Comparison of ENCODE assay signal across 1 cellular context in the genomic region with DNA sequence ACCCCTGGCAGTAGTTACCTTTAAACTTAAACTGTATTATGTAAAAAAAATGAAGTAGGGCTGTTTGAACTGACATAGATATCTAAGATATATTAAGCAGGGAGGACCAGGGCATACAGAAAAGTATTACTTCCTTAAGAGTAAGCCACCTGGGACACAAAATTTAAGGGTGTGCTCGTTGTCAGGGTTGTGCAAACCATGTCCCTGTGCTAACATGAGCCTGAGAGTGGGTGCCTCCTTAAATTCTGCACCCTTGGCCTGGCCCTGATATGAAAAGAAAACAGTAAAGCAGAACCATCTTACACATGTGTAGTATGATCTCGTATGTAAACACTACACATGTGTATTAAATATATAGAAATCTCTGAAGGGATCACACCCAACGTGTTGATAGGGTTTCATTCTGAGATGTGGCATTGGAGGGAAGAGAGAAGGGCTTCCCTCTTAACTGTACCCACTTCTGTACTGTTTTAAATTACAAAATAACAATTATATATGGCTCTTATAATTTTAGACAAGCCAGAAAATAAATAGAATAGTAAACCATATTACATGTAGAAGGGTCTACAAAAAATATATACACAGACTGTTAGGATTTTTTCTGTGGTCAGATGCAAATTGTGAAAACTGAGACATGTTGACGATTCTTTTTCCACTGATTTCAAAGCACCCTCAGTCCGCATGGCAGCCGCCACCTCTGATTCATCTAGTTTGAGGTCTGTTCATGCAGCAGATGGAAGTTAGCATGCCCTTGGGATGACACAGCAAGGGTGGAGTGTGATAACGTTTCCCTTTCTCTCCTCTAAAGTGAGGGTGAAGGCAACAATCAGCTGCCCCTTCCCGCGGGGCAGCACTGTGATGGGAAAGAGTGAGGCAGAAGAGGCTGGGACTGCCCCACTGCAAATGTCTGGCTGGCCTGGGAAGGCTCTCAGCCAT.
TF ChIP-seq lines count a peak whose summit lies in the region.

No MANE protein-coding gene starts in this region.

TF ChIP-seq in K562, 482 proteins besides CTCF, POLR2A, EP300 and RAD21 (continued from another document and continues in another):
- TF ChIP-seq, protein P1, sequence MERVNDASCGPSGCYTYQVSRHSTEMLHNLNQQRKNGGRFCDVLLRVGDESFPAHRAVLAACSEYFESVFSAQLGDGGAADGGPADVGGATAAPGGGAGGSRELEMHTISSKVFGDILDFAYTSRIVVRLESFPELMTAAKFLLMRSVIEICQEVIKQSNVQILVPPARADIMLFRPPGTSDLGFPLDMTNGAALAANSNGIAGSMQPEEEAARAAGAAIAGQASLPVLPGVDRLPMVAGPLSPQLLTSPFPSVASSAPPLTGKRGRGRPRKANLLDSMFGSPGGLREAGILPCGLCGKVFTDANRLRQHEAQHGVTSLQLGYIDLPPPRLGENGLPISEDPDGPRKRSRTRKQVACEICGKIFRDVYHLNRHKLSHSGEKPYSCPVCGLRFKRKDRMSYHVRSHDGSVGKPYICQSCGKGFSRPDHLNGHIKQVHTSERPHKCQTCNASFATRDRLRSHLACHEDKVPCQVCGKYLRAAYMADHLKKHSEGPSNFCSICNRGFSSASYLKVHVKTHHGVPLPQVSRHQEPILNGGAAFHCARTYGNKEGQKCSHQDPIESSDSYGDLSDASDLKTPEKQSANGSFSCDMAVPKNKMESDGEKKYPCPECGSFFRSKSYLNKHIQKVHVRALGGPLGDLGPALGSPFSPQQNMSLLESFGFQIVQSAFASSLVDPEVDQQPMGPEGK (CRISPR knock-in tag; IDR thresholded peaks at IDR 0.05; ENCODE audit: borderline replicate concordance) = no peak
- no peak for TF ChIP-seq ZKSCAN1 (IDR thresholded peaks at IDR 0.05; ENCODE audit: low read depth, low read length)
- TF ChIP-seq KLF6 (CRISPR knock-in tag; IDR thresholded peaks at IDR 0.05; ENCODE audit: borderline replicate concordance) = peak; percentile 78; the same call in 1 of the 2 replicates
- TF ChIP-seq HNRNPH1 (optimal IDR thresholded peaks at IDR 0.05; ENCODE audit: low read depth, low read length) = no peak
- peak in 1 of 2 experiments; percentile 53; a peak in 2 of 4 replicates for TF ChIP-seq TRIM24 (IDR thresholded peaks at IDR 0.05)
- TF ChIP-seq NFE2 (IDR thresholded peaks at IDR 0.05; ENCODE audit: low read depth) = peak; percentile 95
- TF ChIP-seq FOSL1 (tag; conservative IDR thresholded peaks at IDR 0.05) = peak; percentile 85
- TF ChIP-seq, protein P2, sequence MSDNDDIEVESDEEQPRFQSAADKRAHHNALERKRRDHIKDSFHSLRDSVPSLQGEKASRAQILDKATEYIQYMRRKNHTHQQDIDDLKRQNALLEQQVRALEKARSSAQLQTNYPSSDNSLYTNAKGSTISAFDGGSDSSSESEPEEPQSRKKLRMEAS (CRISPR knock-in tag; IDR thresholded peaks at IDR 0.05) = peak; percentile 78
- peak; percentile 82 for TF ChIP-seq C11orf30 (IDR thresholded peaks at IDR 0.05; ENCODE audit: low read depth)
- TF ChIP-seq CXXC5 (CRISPR knock-in tag; IDR thresholded peaks at IDR 0.05) = peak; percentile 75
- TF ChIP-seq ETV5 (CRISPR knock-in tag; IDR thresholded peaks at IDR 0.05; ENCODE audit: low read depth) = 0 out of 2 replicates have a peak, but pooled peaks have one; percentile 16
- TF ChIP-seq KLF1 (tag; IDR thresholded peaks at IDR 0.05) = peak; percentile 50; the same call in 1 of the 2 replicates
- peak; percentile 79 for TF ChIP-seq JUND (IDR thresholded peaks at IDR 0.05; ENCODE audit: borderline replicate concordance, low read depth, low read length)
- TF ChIP-seq JUND (tag; IDR thresholded peaks at IDR 0.05; ENCODE audit: borderline replicate concordance, low read depth, low read length) = peak; percentile 86; the same call in 2 of the 3 replicates
- no peak for TF ChIP-seq FOXA1 (IDR thresholded peaks at IDR 0.05; ENCODE audit: borderline replicate concordance)
- TF ChIP-seq, protein P3, sequence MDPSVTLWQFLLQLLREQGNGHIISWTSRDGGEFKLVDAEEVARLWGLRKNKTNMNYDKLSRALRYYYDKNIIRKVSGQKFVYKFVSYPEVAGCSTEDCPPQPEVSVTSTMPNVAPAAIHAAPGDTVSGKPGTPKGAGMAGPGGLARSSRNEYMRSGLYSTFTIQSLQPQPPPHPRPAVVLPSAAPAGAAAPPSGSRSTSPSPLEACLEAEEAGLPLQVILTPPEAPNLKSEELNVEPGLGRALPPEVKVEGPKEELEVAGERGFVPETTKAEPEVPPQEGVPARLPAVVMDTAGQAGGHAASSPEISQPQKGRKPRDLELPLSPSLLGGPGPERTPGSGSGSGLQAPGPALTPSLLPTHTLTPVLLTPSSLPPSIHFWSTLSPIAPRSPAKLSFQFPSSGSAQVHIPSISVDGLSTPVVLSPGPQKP (CRISPR knock-in tag; IDR thresholded peaks at IDR 0.05) = no peak
- TF ChIP-seq HSF4 (CRISPR knock-in tag; IDR thresholded peaks at IDR 0.05; ENCODE audit: borderline replicate concordance) = no peak; the same call in 1 of the 2 replicates
- no peak for TF ChIP-seq IRF2 (CRISPR knock-in tag; IDR thresholded peaks at IDR 0.05)
- TF ChIP-seq, protein P4, sequence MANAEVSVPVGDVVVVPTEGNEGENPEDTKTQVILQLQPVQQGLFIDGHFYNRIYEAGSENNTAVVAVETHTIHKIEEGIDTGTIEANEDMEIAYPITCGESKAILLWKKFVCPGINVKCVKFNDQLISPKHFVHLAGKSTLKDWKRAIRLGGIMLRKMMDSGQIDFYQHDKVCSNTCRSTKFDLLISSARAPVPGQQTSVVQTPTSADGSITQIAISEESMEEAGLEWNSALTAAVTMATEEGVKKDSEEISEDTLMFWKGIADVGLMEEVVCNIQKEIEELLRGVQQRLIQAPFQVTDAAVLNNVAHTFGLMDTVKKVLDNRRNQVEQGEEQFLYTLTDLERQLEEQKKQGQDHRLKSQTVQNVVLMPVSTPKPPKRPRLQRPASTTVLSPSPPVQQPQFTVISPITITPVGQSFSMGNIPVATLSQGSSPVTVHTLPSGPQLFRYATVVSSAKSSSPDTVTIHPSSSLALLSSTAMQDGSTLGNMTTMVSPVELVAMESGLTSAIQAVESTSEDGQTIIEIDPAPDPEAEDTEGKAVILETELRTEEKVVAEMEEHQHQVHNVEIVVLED (CRISPR knock-in tag; IDR thresholded peaks at IDR 0.05) = peak; percentile 35; the same call in 1 of the 2 replicates
- TF ChIP-seq ZNF76 (CRISPR knock-in tag; IDR thresholded peaks at IDR 0.05; ENCODE audit: borderline replicate concordance) = peak; percentile 76; the same call in 1 of the 2 replicates
- TF ChIP-seq, protein P5, sequence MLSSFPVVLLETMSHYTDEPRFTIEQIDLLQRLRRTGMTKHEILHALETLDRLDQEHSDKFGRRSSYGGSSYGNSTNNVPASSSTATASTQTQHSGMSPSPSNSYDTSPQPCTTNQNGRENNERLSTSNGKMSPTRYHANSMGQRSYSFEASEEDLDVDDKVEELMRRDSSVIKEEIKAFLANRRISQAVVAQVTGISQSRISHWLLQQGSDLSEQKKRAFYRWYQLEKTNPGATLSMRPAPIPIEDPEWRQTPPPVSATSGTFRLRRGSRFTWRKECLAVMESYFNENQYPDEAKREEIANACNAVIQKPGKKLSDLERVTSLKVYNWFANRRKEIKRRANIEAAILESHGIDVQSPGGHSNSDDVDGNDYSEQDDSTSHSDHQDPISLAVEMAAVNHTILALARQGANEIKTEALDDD (IDR thresholded peaks at IDR 0.05) = peak; percentile 32; the same call in 1 of the 2 replicates
- TF ChIP-seq SMARCE1 (IDR thresholded peaks at IDR 0.05) = peak; percentile 59; the same call in 1 of the 2 replicates
- TF ChIP-seq MAFK (IDR thresholded peaks at IDR 0.05; ENCODE audit: low read length) = peak; percentile 76
- TF ChIP-seq HLTF (IDR thresholded peaks at IDR 0.05) = no peak
- no peak for TF ChIP-seq SNRNP70 (optimal IDR thresholded peaks at IDR 0.05; ENCODE audit: low read depth, low read length)
- TF ChIP-seq SMAD3 (CRISPR knock-in tag; conservative IDR thresholded peaks at IDR 0.05) = peak; percentile 81; the same call in 1 of the 2 replicates
- TF ChIP-seq NR2C1 (IDR thresholded peaks at IDR 0.05) = no peak
- peak; percentile 62 for TF ChIP-seq NR2C1 (tag; IDR thresholded peaks at IDR 0.05)
- TF ChIP-seq CCAR2 (IDR thresholded peaks at IDR 0.05; ENCODE audit: low read depth, low read length) = no peak
- TF ChIP-seq ZNF124 (CRISPR knock-in tag; IDR thresholded peaks at IDR 0.05) = no peak
- TF ChIP-seq, protein P6, sequence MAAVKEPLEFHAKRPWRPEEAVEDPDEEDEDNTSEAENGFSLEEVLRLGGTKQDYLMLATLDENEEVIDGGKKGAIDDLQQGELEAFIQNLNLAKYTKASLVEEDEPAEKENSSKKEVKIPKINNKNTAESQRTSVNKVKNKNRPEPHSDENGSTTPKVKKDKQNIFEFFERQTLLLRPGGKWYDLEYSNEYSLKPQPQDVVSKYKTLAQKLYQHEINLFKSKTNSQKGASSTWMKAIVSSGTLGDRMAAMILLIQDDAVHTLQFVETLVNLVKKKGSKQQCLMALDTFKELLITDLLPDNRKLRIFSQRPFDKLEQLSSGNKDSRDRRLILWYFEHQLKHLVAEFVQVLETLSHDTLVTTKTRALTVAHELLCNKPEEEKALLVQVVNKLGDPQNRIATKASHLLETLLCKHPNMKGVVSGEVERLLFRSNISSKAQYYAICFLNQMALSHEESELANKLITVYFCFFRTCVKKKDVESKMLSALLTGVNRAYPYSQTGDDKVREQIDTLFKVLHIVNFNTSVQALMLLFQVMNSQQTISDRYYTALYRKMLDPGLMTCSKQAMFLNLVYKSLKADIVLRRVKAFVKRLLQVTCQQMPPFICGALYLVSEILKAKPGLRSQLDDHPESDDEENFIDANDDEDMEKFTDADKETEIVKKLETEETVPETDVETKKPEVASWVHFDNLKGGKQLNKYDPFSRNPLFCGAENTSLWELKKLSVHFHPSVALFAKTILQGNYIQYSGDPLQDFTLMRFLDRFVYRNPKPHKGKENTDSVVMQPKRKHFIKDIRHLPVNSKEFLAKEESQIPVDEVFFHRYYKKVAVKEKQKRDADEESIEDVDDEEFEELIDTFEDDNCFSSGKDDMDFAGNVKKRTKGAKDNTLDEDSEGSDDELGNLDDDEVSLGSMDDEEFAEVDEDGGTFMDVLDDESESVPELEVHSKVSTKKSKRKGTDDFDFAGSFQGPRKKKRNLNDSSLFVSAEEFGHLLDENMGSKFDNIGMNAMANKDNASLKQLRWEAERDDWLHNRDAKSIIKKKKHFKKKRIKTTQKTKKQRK (IDR thresholded peaks at IDR 0.05; ENCODE audit: borderline replicate concordance, low read depth, low read length) = no peak
- no peak for TF ChIP-seq PHB (CRISPR knock-in tag; IDR thresholded peaks at IDR 0.05)
- TF ChIP-seq RBM17 (IDR thresholded peaks at IDR 0.05; ENCODE audit: borderline replicate concordance, low read depth, low read length) = no peak
- TF ChIP-seq DDX20 (tag; IDR thresholded peaks at IDR 0.05; ENCODE audit: low read depth) = no peak
- peak; percentile 48 for TF ChIP-seq ZNF239 (CRISPR knock-in tag; IDR thresholded peaks at IDR 0.05)
- peak; percentile 50; the same call in 1 of the 2 replicates for TF ChIP-seq CREM (IDR thresholded peaks at IDR 0.05; ENCODE audit: low read depth)
- TF ChIP-seq, protein P7, sequence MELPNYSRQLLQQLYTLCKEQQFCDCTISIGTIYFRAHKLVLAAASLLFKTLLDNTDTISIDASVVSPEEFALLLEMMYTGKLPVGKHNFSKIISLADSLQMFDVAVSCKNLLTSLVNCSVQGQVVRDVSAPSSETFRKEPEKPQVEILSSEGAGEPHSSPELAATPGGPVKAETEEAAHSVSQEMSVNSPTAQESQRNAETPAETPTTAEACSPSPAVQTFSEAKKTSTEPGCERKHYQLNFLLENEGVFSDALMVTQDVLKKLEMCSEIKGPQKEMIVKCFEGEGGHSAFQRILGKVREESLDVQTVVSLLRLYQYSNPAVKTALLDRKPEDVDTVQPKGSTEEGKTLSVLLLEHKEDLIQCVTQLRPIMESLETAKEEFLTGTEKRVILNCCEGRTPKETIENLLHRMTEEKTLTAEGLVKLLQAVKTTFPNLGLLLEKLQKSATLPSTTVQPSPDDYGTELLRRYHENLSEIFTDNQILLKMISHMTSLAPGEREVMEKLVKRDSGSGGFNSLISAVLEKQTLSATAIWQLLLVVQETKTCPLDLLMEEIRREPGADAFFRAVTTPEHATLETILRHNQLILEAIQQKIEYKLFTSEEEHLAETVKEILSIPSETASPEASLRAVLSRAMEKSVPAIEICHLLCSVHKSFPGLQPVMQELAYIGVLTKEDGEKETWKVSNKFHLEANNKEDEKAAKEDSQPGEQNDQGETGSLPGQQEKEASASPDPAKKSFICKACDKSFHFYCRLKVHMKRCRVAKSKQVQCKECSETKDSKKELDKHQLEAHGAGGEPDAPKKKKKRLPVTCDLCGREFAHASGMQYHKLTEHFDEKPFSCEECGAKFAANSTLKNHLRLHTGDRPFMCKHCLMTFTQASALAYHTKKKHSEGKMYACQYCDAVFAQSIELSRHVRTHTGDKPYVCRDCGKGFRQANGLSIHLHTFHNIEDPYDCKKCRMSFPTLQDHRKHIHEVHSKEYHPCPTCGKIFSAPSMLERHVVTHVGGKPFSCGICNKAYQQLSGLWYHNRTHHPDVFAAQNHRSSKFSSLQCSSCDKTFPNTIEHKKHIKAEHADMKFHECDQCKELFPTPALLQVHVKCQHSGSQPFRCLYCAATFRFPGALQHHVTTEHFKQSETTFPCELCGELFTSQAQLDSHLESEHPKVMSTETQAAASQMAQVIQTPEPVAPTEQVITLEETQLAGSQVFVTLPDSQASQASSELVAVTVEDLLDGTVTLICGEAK (IDR thresholded peaks at IDR 0.05) = no peak
- TF ChIP-seq, protein P7 (CRISPR knock-in tag; IDR thresholded peaks at IDR 0.05) = no peak
- TF ChIP-seq EP400 (IDR thresholded peaks at IDR 0.05) = peak; percentile 46; the same call in 1 of the 2 replicates
- TF ChIP-seq BRD9 (IDR thresholded peaks at IDR 0.05; ENCODE audit: low read depth, partially characterized antibody) = no peak
- TF ChIP-seq SOX6 (IDR thresholded peaks at IDR 0.05) = peak; percentile 40; the same call in 1 of the 2 replicates
- TF ChIP-seq CBFA2T3 (IDR thresholded peaks at IDR 0.05) = peak; percentile 76
